ENCODE assay signal across 19 cellular contexts in the genomic region with DNA sequence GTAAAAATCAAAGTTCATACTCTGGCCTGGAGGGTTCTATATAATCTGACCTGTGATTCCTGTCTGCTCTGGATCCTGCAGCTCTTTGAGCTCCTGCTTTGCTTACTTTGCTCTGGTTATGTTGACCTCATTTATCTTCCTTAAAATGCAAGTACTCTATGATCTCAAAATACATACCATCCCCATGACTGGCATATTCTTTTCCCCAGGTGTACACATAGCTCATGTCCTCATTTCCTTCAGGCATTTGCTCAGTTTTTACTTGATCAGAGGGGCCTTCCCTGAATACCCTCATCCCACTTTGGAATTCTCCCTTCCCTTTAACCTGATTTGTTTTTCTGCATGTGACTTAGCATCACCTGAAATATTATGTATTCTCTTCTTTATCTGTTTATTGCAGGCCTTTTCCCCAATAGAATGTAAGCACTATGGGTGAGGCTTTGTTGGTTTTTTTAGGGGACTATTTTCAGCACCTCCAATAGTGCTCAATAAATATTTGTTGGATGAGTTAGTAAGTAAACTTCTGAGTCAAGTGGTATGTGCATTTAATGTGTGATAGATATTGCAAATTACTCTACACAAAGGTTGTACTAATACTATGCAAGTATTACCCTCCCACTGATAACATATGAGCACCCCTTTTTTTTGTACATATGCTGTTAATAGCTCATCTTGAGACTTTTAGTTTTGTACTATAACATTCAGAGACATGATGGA.
DNase-seq lines count a peak whose midpoint lies in the region; ATAC-seq and TF ChIP-seq lines count a peak whose summit lies in the region.
"Had no signal": no experiment of that assay in that cellular context is flagged by ENCODE, and none has a peak within 500 bp of the region (broad histone marks: within the 10 kb centered on the region; RNA-seq: fewer than 3 reads in every experiment).

No MANE protein-coding gene starts in this region.

- H2AK5ac ChIP-seq in trophoblast cell (ENCODE audit: low read length) (no peak overlapping the region), mesendoderm (ENCODE audit: low read length) (no peak overlapping the region)

- TF ChIP-seq CTCF in PC-3 (conservative IDR thresholded peaks at IDR 0.05; ENCODE audit: low read depth, low read length) (no peak), epithelial cell of esophagus (IDR thresholded peaks at IDR 0.05; ENCODE audit: insufficient read depth, low read depth, low read length, missing control alignments) (no peak)

- no peak overlapping the region for H4K12ac ChIP-seq in trophoblast cell (ENCODE audit: low read depth, low read length)

- H3K9me3 ChIP-seq in PC-3 (ENCODE audit: low read length) (no peaks in the 10 kb centered on the region), trophoblast cell (ENCODE audit: insufficient read depth, low read depth, low read length) (no peaks in the 10 kb centered on the region)

- H3K4me3 ChIP-seq in PC-3 (ENCODE audit: low read length) (peak overlapping the region; percentile 38), epithelial cell of esophagus (ENCODE audit: low read length) (no peak overlapping the region), trophoblast cell (ENCODE audit: low read depth, low read length) (no peak overlapping the region), mesendoderm (ENCODE audit: low read length) (no peak overlapping the region)
- H3K4me3 ChIP-seq: BLaER1 treated with 17β-estradiol and CSF1 and Interleukin-3, amounts not matched to agents 10 nM and 100 nM had no signal

- H3K9me2 ChIP-seq in PC-3 (replicated peaks; ENCODE audit: low read length), result no peaks in the 10 kb centered on the region

- H3K18ac ChIP-seq in trophoblast cell (ENCODE audit: low read length) (no peak overlapping the region), mesendoderm (ENCODE audit: low read length) (no peak overlapping the region)

- no peak overlapping the region for H4K5ac ChIP-seq in mesendoderm (ENCODE audit: low read length)

- DNase-seq in PC-3, result peak; percentile 90
- peak; percentile 2 for DNase-seq in epithelial cell of esophagus (ENCODE audit: low read depth)
- DNase-seq in trophoblast cell, result peak; percentile 37 to 79
- no peak for DNase-seq in mesendoderm
- no peak for DNase-seq in NCI-H128 (lab: John Stamatoyannopoulos, UW; ENCODE audit: unreplicated experiment)
- no peak for DNase-seq in activated CD4-positive, alpha-beta T cell treated with anti-CD3 and anti-CD28 coated beads for 1 hour
- DNase-seq in NCI-H2196 (lab: John Stamatoyannopoulos, UW; ENCODE audit: unreplicated experiment), result no peak
- DNase-seq: 8988T; CD4-positive, CD25-positive, alpha-beta regulatory T cell; CD8-positive, alpha-beta memory T cell; DMS153; DMS79; GF-D8; GOT3; H7; HFFc6; IMR-90 had no signal

- intact Hi-C loops in PC-3 (cut with micrococcal nuclease), result loop anchor here (1.0 to 2.0 kb wide), 3 partner anchors 77 to 368 kb away; no protein-coding TSS in a partner anchor

- no peak overlapping the region for H2BK12ac ChIP-seq in trophoblast cell (ENCODE audit: low read length)

- H3K4ac ChIP-seq in trophoblast cell (ENCODE audit: low read depth, low read length) (no peak overlapping the region), mesendoderm (ENCODE audit: low read depth, low read length) (no peak overlapping the region)

- POLR2A ChIA-PET in PC-3 (lab: Charles Lee; ENCODE audit: unreplicated experiment), result no interaction called here

- H3K79me2 ChIP-seq in PC-3 (ENCODE audit: low read length) (no peaks in the 10 kb centered on the region), trophoblast cell (ENCODE audit: control insufficient read depth, insufficient read depth, low read length, poor library complexity) (no peaks in the 10 kb centered on the region), mesendoderm (ENCODE audit: control insufficient read depth, insufficient read depth, low read length) (no peaks in the 10 kb centered on the region)

- H3K36me3 ChIP-seq in PC-3 (ENCODE audit: low read depth, low read length) (no peaks in the 10 kb centered on the region), trophoblast cell (ENCODE audit: control insufficient read depth in 1 of 2, insufficient read depth in 2 of 2, low read length in 2 of 2) (no peaks in the 10 kb centered on the region), mesendoderm (ENCODE audit: control insufficient read depth, insufficient read depth, low read length) (no peaks in the 10 kb centered on the region)
- H3K36me3 ChIP-seq: BLaER1 treated with 17β-estradiol and CSF1 and Interleukin-3, amounts not matched to agents 10 nM and 100 nM had no signal

- CTCF ChIA-PET in PC-3 (lab: Charles Lee), result interaction anchor here (0.6 to 1.1 kb wide), 4 partner anchors 22 to 368 kb away, joined by 3 to 11 read pairs (median 4); no protein-coding TSS in a partner anchor

- H3K4me1 ChIP-seq in PC-3 (ENCODE audit: insufficient read depth, low read length) (peaks cover 52% of the 10 kb centered on the region), trophoblast cell (ENCODE audit: control insufficient read depth in 1 of 2, insufficient read depth in 2 of 2, low read length in 2 of 2) (no peaks in the 10 kb centered on the region), mesendoderm (ENCODE audit: control insufficient read depth, low read depth, low read length) (no peaks in the 10 kb centered on the region)
- H3K4me1 ChIP-seq: BLaER1 treated with 17β-estradiol and CSF1 and Interleukin-3, amounts not matched to agents 10 nM and 100 nM had no signal

- no peak overlapping the region for H2BK5ac ChIP-seq in trophoblast cell (ENCODE audit: low read depth, low read length, poor library complexity)
- H2BK5ac ChIP-seq in mesendoderm (ENCODE audit: low read length), result no peak overlapping the region

- H2AFZ ChIP-seq in PC-3 (ENCODE audit: low read length) (0 out of 2 replicates have a peak overlapping the region, but pooled peaks have one; percentile 17), trophoblast cell (ENCODE audit: insufficient read depth, low read length, poor library complexity) (no peak overlapping the region)

- H4K8ac ChIP-seq in trophoblast cell (ENCODE audit: low read depth, low read length), result no peak overlapping the region
- H4K8ac ChIP-seq in mesendoderm (ENCODE audit: low read depth, low read length), result no peak overlapping the region

- peaks cover 9% of the 10 kb centered on the region for H3F3A ChIP-seq in PC-3 (ENCODE audit: low read length, unreplicated experiment)

- no peak overlapping the region for H4K91ac ChIP-seq in trophoblast cell (ENCODE audit: low read depth, low read length)

- no peak overlapping the region for H3K14ac ChIP-seq in trophoblast cell (ENCODE audit: low read length)

- H3K27me3 ChIP-seq in PC-3 (ENCODE audit: low read length) (no peaks in the 10 kb centered on the region), trophoblast cell (ENCODE audit: insufficient read depth, low read length) (no peaks in the 10 kb centered on the region), mesendoderm (ENCODE audit: insufficient read depth, low read length, poor library complexity) (no peaks in the 10 kb centered on the region)
- H3K27me3 ChIP-seq: BLaER1 treated with 17β-estradiol and CSF1 and Interleukin-3, amounts not matched to agents 10 nM and 100 nM had no signal

- no TSS peak for BruUV-seq in PC-3 (replicated peaks; lab: Mats Ljungman, UMichigan)

- H2BK15ac ChIP-seq in mesendoderm (replicated peaks; ENCODE audit: low read depth), result no peak overlapping the region

- no peak overlapping the region for H2BK120ac ChIP-seq in trophoblast cell (ENCODE audit: insufficient read depth, low read length, poor library complexity)
- no peak overlapping the region for H2BK120ac ChIP-seq in mesendoderm (ENCODE audit: low read depth, low read length)

- peak; percentile 76 for ATAC-seq in PC-3
- ATAC-seq: HCT116 had no signal

- no peaks in the 10 kb centered on the region for H4K20me1 ChIP-seq in PC-3 (ENCODE audit: low read length)
- H4K20me1 ChIP-seq: BLaER1 treated with 17β-estradiol and CSF1 and Interleukin-3, amounts not matched to agents 10 nM and 100 nM had no signal

- H3K9ac ChIP-seq in PC-3 (ENCODE audit: low read length) (peak overlapping the region; percentile 47), trophoblast cell (ENCODE audit: low read length) (no peak overlapping the region), mesendoderm (ENCODE audit: low read length) (no peak overlapping the region)
- H3K9ac ChIP-seq: BLaER1 treated with 17β-estradiol and CSF1 and Interleukin-3, amounts not matched to agents 10 nM and 100 nM had no signal

- H3K79me1 ChIP-seq in trophoblast cell (ENCODE audit: low read length) (no peaks in the 10 kb centered on the region), mesendoderm (ENCODE audit: low read length) (no peaks in the 10 kb centered on the region)

- peak overlapping the region; percentile 74 for H3K4me2 ChIP-seq in PC-3 (ENCODE audit: low read length)
- H3K4me2 ChIP-seq in trophoblast cell (ENCODE audit: low read length), result no peak overlapping the region
- no peak overlapping the region for H3K4me2 ChIP-seq in mesendoderm (ENCODE audit: low read length)
- H3K4me2 ChIP-seq: BLaER1 treated with 17β-estradiol and CSF1 and Interleukin-3, amounts not matched to agents 10 nM and 100 nM had no signal

- H3K27ac ChIP-seq in PC-3 (ENCODE audit: low read length) (peak overlapping the region; percentile 86), trophoblast cell (ENCODE audit: low read depth, low read length) (no peak overlapping the region), mesendoderm (ENCODE audit: low read depth, low read length) (no peak overlapping the region)
- H3K27ac ChIP-seq: BLaER1 treated with 17β-estradiol and CSF1 and Interleukin-3, amounts not matched to agents 10 nM and 100 nM had no signal

- H3K23ac ChIP-seq in trophoblast cell (ENCODE audit: low read length) (no peak overlapping the region), mesendoderm (ENCODE audit: low read length) (no peak overlapping the region)

- H3K56ac ChIP-seq in mesendoderm (ENCODE audit: low read length), result no peak overlapping the region

Comparison
In these comparisons a context has a peak if more than half of its experiments do, and no peak if none do; other contexts are left out.
1. DNase-seq: peak in PC-3 (single experiment), epithelial cell of esophagus (single experiment) and trophoblast cell (2 of 2); none in mesendoderm (single experiment), NCI-H128 (single experiment), activated CD4-positive, alpha-beta T cell treated with anti-CD3 and anti-CD28 coated beads for 1 hour (single experiment) and NCI-H2196 (single experiment).